In genomic region chr18:31177369-31177768, GRCh38 we compare ENCODE assay signal across 6 cellular contexts. TPM values are rescaled to one million over a fixed set of nuclear protein-coding genes. Genes with fewer than 3 reads are reported as not detected.
"Had no signal": no experiment of that assay in that cellular context is flagged by ENCODE, and none has a peak within 500 bp of the region (broad histone marks: within the 10 kb centered on the region; RNA-seq: fewer than 3 reads in every experiment).

No MANE protein-coding gene starts in this region.

RNA-seq across cellular contexts. Expression of gene DSC1, which starts 14.7 kb away (rescaled TPM):
- total RNA-seq: GM23248, GM23338, H1, H7, H9, HFFc6 had no signal
- polyA plus RNA-seq: GM23248, GM23338 had no signal
